Comparison of ENCODE assay signal across 1 cellular context in the genomic region with DNA sequence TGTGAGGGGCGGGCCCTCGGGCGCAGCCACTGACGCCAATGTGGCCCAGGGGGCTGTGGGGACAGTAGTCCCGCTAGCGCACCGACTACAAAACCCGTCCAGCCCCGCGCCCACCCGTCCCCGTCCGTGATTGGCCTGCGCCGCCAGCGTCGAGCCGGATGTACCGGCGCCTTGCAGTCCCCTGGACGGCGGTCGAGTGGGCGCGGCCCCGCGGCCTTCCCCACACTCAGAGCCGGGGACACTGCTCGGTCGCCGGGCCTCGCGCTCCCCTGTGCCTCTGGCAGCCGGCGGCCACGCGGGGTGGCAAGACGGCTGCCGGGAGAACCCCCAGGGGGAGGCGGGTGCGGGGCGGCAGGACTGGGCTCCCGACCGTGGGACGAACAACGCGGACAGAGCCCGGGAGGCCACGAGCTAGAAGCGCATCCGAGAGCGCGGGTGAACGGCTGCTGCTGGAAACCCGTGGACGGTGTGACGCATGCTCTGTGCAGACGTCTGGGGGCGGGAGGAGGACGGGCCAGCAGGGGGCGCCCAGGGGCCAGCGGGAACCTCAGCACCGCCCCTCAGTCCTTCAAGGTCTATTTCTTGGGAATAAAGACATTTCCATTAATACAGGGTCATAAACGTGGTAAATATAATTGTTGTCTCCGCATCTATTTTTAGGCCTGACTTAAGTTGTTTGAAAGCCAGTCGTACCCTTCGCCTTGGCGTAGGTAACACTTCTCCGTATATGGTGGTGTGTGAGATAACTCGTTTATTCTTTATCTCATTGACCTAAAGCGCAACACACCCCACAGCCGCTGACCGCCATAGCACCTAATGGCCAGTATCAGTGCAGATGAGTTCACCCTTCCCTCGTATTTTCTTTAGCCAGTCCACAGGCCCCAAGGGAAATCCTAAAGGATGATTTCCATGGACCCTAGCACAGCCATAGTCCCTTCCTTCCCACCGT.
TF ChIP-seq lines count a peak whose summit lies in the region.

No MANE protein-coding gene starts in this region.

TF ChIP-seq in GM12878, 131 proteins besides CTCF, POLR2A, EP300 and RAD21 (continued from another document and continues in another):
- TF ChIP-seq, protein P1, sequence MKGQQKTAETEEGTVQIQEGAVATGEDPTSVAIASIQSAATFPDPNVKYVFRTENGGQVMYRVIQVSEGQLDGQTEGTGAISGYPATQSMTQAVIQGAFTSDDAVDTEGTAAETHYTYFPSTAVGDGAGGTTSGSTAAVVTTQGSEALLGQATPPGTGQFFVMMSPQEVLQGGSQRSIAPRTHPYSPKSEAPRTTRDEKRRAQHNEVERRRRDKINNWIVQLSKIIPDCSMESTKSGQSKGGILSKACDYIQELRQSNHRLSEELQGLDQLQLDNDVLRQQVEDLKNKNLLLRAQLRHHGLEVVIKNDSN (IDR thresholded peaks at IDR 0.05; ENCODE audit: borderline replicate concordance, extremely low read length, insufficient read depth, low read depth, low read length): no peak
- TF ChIP-seq ATF7 (IDR thresholded peaks at IDR 0.05; ENCODE audit: low read depth): no peak
- TF ChIP-seq NFXL1 (IDR thresholded peaks at IDR 0.05; ENCODE audit: borderline replicate concordance): no peak
- TF ChIP-seq RFX5 (IDR thresholded peaks at IDR 0.05; ENCODE audit: low read depth, low read length): peak; percentile 43; the same call in 1 of the 2 replicates
- peak; percentile 41 to 98 for TF ChIP-seq EGR1 (IDR thresholded peaks at IDR 0.05; ENCODE audit: borderline replicate concordance in 1 of 2, low read depth in 2 of 2, low read length in 2 of 2)
- TF ChIP-seq MYC (IDR thresholded peaks at IDR 0.05; ENCODE audit: insufficient read depth, insufficient read length, insufficient replicate concordance, low read length, severe bottlenecking): no peak
- TF ChIP-seq, protein P2, sequence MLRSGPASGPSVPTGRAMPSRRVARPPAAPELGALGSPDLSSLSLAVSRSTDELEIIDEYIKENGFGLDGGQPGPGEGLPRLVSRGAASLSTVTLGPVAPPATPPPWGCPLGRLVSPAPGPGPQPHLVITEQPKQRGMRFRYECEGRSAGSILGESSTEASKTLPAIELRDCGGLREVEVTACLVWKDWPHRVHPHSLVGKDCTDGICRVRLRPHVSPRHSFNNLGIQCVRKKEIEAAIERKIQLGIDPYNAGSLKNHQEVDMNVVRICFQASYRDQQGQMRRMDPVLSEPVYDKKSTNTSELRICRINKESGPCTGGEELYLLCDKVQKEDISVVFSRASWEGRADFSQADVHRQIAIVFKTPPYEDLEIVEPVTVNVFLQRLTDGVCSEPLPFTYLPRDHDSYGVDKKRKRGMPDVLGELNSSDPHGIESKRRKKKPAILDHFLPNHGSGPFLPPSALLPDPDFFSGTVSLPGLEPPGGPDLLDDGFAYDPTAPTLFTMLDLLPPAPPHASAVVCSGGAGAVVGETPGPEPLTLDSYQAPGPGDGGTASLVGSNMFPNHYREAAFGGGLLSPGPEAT (IDR thresholded peaks at IDR 0.05; ENCODE audit: low read depth): 0 out of 2 replicates have a peak, but pooled peaks have one; percentile 43
- TF ChIP-seq BHLHE40 (IDR thresholded peaks at IDR 0.05; ENCODE audit: borderline replicate concordance in 1 of 2, low read depth in 2 of 2, low read length in 1 of 2): peak in 1 of 2 experiments; percentile 55; a peak in 1 of 4 replicates
- no peak for TF ChIP-seq CHD1 (IDR thresholded peaks at IDR 0.05; ENCODE audit: low read depth, low read length)
- TF ChIP-seq SPI1 (IDR thresholded peaks at IDR 0.05; ENCODE audit: borderline replicate concordance, insufficient read depth, low read depth, low read length): no peak
- peak; percentile 86 for TF ChIP-seq KLF5 (IDR thresholded peaks at IDR 0.05; ENCODE audit: partially characterized antibody)
- TF ChIP-seq PAX5 (IDR thresholded peaks at IDR 0.05; ENCODE audit: borderline replicate concordance, low read depth, low read length): no peak
- TF ChIP-seq ZNF622 (IDR thresholded peaks at IDR 0.05): no peak
- TF ChIP-seq BMI1 (IDR thresholded peaks at IDR 0.05; ENCODE audit: borderline replicate concordance): no peak
- TF ChIP-seq NRF1 (conservative IDR thresholded peaks at IDR 0.05; ENCODE audit: low read depth, low read length): peak; percentile 63
- TF ChIP-seq, protein P3, sequence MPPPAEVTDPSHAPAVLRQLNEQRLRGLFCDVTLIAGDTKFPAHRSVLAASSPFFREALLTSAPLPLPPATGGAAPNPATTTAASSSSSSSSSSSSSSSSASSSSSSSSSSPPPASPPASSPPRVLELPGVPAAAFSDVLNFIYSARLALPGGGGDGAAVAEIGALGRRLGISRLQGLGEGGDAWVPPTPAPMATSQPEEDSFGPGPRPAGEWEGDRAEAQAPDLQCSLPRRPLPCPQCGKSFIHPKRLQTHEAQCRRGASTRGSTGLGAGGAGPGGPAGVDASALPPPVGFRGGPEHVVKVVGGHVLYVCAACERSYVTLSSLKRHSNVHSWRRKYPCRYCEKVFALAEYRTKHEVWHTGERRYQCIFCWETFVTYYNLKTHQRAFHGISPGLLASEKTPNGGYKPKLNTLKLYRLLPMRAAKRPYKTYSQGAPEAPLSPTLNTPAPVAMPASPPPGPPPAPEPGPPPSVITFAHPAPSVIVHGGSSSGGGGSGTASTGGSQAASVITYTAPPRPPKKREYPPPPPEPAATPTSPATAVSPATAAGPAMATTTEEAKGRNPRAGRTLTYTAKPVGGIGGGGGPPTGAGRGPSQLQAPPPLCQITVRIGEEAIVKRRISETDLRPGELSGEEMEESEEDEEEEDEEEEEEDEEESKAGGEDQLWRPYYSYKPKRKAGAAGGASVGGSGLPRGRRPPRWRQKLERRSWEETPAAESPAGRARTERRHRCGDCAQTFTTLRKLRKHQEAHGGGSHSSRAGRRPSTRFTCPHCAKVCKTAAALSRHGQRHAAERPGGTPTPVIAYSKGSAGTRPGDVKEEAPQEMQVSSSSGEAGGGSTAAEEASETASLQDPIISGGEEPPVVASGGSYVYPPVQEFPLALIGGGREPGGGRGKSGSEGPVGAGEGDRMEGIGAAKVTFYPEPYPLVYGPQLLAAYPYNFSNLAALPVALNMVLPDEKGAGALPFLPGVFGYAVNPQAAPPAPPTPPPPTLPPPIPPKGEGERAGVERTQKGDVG (CRISPR knock-in tag; IDR thresholded peaks at IDR 0.05): no peak
- TF ChIP-seq GATAD2B (conservative IDR thresholded peaks at IDR 0.05; ENCODE audit: low read depth): peak; percentile 92
- TF ChIP-seq HDAC6 (IDR thresholded peaks at IDR 0.05; ENCODE audit: unreplicated experiment): no peak
- peak; percentile 35; the same call in 1 of the 2 replicates for TF ChIP-seq SMAD5 (IDR thresholded peaks at IDR 0.05; ENCODE audit: low read depth)
- peak; percentile 68; the same call in 1 of the 2 replicates for TF ChIP-seq PML (IDR thresholded peaks at IDR 0.05; ENCODE audit: low read length)
- 0 out of 2 replicates have a peak, but pooled peaks have one; percentile 5 for TF ChIP-seq RUNX3 (IDR thresholded peaks at IDR 0.05; ENCODE audit: low read length)
- TF ChIP-seq, protein P4, sequence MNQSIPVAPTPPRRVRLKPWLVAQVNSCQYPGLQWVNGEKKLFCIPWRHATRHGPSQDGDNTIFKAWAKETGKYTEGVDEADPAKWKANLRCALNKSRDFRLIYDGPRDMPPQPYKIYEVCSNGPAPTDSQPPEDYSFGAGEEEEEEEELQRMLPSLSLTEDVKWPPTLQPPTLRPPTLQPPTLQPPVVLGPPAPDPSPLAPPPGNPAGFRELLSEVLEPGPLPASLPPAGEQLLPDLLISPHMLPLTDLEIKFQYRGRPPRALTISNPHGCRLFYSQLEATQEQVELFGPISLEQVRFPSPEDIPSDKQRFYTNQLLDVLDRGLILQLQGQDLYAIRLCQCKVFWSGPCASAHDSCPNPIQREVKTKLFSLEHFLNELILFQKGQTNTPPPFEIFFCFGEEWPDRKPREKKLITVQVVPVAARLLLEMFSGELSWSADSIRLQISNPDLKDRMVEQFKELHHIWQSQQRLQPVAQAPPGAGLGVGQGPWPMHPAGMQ (IDR thresholded peaks at IDR 0.05; ENCODE audit: borderline replicate concordance): no peak
- no peak; the same call in 1 of the 2 replicates for TF ChIP-seq STAT1 (conservative IDR thresholded peaks at IDR 0.05)
- TF ChIP-seq SUPT20H (IDR thresholded peaks at IDR 0.05; ENCODE audit: borderline replicate concordance, control insufficient read depth, low read depth, low read length): no peak
- no peak for TF ChIP-seq HDAC2 (IDR thresholded peaks at IDR 0.05)
- TF ChIP-seq, protein P5, sequence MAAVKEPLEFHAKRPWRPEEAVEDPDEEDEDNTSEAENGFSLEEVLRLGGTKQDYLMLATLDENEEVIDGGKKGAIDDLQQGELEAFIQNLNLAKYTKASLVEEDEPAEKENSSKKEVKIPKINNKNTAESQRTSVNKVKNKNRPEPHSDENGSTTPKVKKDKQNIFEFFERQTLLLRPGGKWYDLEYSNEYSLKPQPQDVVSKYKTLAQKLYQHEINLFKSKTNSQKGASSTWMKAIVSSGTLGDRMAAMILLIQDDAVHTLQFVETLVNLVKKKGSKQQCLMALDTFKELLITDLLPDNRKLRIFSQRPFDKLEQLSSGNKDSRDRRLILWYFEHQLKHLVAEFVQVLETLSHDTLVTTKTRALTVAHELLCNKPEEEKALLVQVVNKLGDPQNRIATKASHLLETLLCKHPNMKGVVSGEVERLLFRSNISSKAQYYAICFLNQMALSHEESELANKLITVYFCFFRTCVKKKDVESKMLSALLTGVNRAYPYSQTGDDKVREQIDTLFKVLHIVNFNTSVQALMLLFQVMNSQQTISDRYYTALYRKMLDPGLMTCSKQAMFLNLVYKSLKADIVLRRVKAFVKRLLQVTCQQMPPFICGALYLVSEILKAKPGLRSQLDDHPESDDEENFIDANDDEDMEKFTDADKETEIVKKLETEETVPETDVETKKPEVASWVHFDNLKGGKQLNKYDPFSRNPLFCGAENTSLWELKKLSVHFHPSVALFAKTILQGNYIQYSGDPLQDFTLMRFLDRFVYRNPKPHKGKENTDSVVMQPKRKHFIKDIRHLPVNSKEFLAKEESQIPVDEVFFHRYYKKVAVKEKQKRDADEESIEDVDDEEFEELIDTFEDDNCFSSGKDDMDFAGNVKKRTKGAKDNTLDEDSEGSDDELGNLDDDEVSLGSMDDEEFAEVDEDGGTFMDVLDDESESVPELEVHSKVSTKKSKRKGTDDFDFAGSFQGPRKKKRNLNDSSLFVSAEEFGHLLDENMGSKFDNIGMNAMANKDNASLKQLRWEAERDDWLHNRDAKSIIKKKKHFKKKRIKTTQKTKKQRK (IDR thresholded peaks at IDR 0.05; ENCODE audit: low read depth, low read length): no peak; the same call in 1 of the 2 replicates
- no peak for TF ChIP-seq TBL1XR1 (IDR thresholded peaks at IDR 0.05; ENCODE audit: low read depth, low read length)
- no peak for TF ChIP-seq SMAD1 (IDR thresholded peaks at IDR 0.05; ENCODE audit: low read depth, partially characterized antibody)
- TF ChIP-seq YY1 (IDR thresholded peaks at IDR 0.05; ENCODE audit: low read depth, low read length): peak; percentile 74
- TF ChIP-seq, protein P6, sequence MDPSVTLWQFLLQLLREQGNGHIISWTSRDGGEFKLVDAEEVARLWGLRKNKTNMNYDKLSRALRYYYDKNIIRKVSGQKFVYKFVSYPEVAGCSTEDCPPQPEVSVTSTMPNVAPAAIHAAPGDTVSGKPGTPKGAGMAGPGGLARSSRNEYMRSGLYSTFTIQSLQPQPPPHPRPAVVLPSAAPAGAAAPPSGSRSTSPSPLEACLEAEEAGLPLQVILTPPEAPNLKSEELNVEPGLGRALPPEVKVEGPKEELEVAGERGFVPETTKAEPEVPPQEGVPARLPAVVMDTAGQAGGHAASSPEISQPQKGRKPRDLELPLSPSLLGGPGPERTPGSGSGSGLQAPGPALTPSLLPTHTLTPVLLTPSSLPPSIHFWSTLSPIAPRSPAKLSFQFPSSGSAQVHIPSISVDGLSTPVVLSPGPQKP (IDR thresholded peaks at IDR 0.05; ENCODE audit: low read depth, low read length): peak; percentile 58
- TF ChIP-seq, protein P7, sequence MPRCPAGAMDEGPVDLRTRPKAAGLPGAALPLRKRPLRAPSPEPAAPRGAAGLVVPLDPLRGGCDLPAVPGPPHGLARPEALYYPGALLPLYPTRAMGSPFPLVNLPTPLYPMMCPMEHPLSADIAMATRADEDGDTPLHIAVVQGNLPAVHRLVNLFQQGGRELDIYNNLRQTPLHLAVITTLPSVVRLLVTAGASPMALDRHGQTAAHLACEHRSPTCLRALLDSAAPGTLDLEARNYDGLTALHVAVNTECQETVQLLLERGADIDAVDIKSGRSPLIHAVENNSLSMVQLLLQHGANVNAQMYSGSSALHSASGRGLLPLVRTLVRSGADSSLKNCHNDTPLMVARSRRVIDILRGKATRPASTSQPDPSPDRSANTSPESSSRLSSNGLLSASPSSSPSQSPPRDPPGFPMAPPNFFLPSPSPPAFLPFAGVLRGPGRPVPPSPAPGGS (IDR thresholded peaks at IDR 0.05; ENCODE audit: borderline replicate concordance, insufficient read depth, low read depth, low read length, poor library complexity, severe bottlenecking): no peak
- TF ChIP-seq, protein P8, sequence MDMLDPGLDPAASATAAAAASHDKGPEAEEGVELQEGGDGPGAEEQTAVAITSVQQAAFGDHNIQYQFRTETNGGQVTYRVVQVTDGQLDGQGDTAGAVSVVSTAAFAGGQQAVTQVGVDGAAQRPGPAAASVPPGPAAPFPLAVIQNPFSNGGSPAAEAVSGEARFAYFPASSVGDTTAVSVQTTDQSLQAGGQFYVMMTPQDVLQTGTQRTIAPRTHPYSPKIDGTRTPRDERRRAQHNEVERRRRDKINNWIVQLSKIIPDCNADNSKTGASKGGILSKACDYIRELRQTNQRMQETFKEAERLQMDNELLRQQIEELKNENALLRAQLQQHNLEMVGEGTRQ (IDR thresholded peaks at IDR 0.05; ENCODE audit: borderline replicate concordance, low read depth, low read length): no peak
- peak; percentile 98 for TF ChIP-seq CREB1 (IDR thresholded peaks at IDR 0.05; ENCODE audit: low read depth)
- TF ChIP-seq, protein P9, sequence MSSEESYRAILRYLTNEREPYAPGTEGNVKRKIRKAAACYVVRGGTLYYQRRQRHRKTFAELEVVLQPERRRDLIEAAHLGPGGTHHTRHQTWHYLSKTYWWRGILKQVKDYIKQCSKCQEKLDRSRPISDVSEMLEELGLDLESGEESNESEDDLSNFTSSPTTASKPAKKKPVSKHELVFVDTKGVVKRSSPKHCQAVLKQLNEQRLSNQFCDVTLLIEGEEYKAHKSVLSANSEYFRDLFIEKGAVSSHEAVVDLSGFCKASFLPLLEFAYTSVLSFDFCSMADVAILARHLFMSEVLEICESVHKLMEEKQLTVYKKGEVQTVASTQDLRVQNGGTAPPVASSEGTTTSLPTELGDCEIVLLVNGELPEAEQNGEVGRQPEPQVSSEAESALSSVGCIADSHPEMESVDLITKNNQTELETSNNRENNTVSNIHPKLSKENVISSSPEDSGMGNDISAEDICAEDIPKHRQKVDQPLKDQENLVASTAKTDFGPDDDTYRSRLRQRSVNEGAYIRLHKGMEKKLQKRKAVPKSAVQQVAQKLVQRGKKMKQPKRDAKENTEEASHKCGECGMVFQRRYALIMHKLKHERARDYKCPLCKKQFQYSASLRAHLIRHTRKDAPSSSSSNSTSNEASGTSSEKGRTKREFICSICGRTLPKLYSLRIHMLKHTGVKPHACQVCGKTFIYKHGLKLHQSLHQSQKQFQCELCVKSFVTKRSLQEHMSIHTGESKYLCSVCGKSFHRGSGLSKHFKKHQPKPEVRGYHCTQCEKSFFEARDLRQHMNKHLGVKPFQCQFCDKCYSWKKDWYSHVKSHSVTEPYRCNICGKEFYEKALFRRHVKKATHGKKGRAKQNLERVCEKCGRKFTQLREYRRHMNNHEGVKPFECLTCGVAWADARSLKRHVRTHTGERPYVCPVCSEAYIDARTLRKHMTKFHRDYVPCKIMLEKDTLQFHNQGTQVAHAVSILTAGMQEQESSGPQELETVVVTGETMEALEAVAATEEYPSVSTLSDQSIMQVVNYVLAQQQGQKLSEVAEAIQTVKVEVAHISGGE (CRISPR knock-in tag; IDR thresholded peaks at IDR 0.05): no peak
